1 cellular context compared by ENCODE assay signal in the genomic region with DNA sequence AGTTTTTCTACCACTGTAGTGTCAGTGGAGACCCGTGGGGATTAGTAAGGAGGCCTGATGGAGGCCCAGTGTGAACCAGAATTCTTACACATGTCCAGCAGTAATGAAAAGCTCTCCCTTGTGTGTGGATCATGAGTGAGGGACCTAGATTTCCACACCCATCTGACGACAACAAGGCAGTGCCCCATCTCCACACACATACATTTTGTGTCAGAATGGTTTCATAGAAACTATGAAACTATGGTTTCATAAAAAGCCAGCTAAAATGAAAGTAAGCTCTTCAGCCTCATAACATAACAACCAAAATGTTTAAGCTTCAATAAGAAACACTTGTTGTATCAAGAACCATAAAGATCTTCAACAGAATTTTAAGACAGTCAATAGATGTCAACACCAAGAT.
TF ChIP-seq lines count a peak whose summit lies in the region.

No MANE protein-coding gene starts in this region.

TF ChIP-seq in GM12878, 131 proteins besides CTCF, POLR2A, EP300 and RAD21:
- TF ChIP-seq JUNB (IDR thresholded peaks at IDR 0.05) = no peak
